In the genomic region with DNA sequence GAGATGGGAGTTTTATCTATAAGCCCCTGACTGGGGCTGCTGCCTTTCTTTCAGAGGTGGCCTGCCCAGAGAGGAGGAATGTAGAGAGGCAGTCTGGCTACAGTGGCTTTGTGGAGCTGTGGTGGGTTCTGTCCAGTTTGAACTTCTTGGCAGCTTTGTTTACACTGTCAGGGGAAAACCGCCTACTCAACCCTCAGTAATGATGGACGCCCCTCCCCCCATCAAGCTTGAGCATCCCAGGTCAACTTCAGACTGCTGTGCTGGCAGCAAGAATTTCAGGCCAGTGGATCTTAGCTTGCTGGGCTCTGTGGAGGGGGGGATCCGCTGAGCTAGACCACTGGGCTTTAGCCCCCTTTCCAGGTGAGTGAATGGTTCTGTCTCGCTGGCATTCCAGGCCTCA, we compare ENCODE assay signal across 7 cellular contexts. TPM values are rescaled to one million over a fixed set of nuclear protein-coding genes. Genes with fewer than 3 reads are reported as not detected.
DNase-seq lines count a peak whose midpoint lies in the region; ATAC-seq, FAIRE-seq and TF ChIP-seq lines count a peak whose summit lies in the region.
"Not testable (repeated sequence)": the region's sequence is repeated elsewhere in the genome, so short reads cannot be mapped to it uniquely, and the experiment has no call there.

No MANE protein-coding gene starts in this region.

- not testable (repeated sequence) for TF ChIP-seq EP300 in HepG2 (IDR thresholded peaks at IDR 0.05; ENCODE audit: low read depth in 2 of 2, low read length in 2 of 2); HepG2 (CRISPR knock-in tag; IDR thresholded peaks at IDR 0.05; ENCODE audit: borderline replicate concordance)

- not testable (repeated sequence) for TF ChIP-seq RAD21 in HepG2 (CRISPR knock-in tag; IDR thresholded peaks at IDR 0.05)

- not testable (repeated sequence) for H2BK120ac ChIP-seq in neuronal stem cell (ENCODE audit: low read depth, low read length)

- H3K4me3 ChIP-seq in NT2/D1 (ENCODE audit: insufficient read length, low read depth); fibroblast of mammary gland (ENCODE audit: control insufficient read depth, low read depth, low read length); HepG2 (replicated peaks in 1 of 3; ENCODE audit: insufficient read depth in 1 of 3, low read depth in 2 of 3, low read length in 3 of 3); neuronal stem cell (ENCODE audit: low read length in 2 of 2): not testable (repeated sequence)

- H3K4me2 ChIP-seq in HepG2 (ENCODE audit: low read depth, low read length); neuronal stem cell (ENCODE audit: insufficient read depth, low read length, poor library complexity, severe bottlenecking): not testable (repeated sequence)

- not testable (repeated sequence) for H2AK5ac ChIP-seq in neuronal stem cell (ENCODE audit: low read depth, low read length)

- CTCF ChIA-PET in WTC11 (lab: Charles Lee); HepG2 (lab: Yijun Ruan, JAX; ENCODE audit: low intra/inter-chr PET ratio, low total read pairs): not testable (repeated sequence)

- H3K4me3 Mint-ChIP-seq in WTC11, result not testable (repeated sequence)

- intact Hi-C loops in HepG2 (cut with micrococcal nuclease; ENCODE audit: unreplicated experiment), result loop anchor here (10.0 kb wide), 1 partner anchor 934 kb away; no protein-coding TSS in a partner anchor

- not testable (repeated sequence) for H2BK5ac ChIP-seq in neuronal stem cell (ENCODE audit: low read length)

- not testable (repeated sequence) for H3K79me1 ChIP-seq in neuronal stem cell (ENCODE audit: low read depth, low read length)

- not testable (repeated sequence) for H4K20me1 ChIP-seq in HepG2 (ENCODE audit: insufficient read depth, low read length)

- H3K27me3 ChIP-seq in NT2/D1 (ENCODE audit: insufficient read depth, insufficient read length); HepG2 (ENCODE audit: control insufficient read depth in 1 of 2, insufficient read depth in 2 of 2, low read length in 2 of 2); neuronal stem cell (ENCODE audit: control insufficient read depth in 3 of 3, insufficient read depth in 3 of 3, low read depth in 1 of 3, low read length in 3 of 3): not testable (repeated sequence)

- FAIRE-seq in HepG2 (lab: Jason Lieb, UNC), result not testable (repeated sequence)

- H3K36me3 ChIP-seq in NT2/D1 (ENCODE audit: insufficient read depth, insufficient read length, low read length); HepG2 (replicated peaks in 1 of 2; ENCODE audit: control insufficient read depth in 1 of 2, insufficient read depth in 2 of 2, low read length in 2 of 2); neuronal stem cell (replicated peaks in 1 of 2; ENCODE audit: control insufficient read depth in 2 of 2, insufficient read depth in 2 of 2, low read length in 2 of 2): not testable (repeated sequence)

- no CpG with 5 or more reads among the region's 4 CpGs for WGBS in HepG2 (ENCODE audit: low lambda C conversion rate)
- WGBS in neuronal stem cell (ENCODE audit: extremely low coverage in 2 of 2, insufficient read length in 2 of 2, insufficient replicate concordance in 1 of 2), 2 donors, result no CpG with 5 or more reads among the region's 4 CpGs

- H3K4ac ChIP-seq in neuronal stem cell (ENCODE audit: low read length), result not testable (repeated sequence)

- not testable (repeated sequence) for H3K23ac ChIP-seq in neuronal stem cell (ENCODE audit: low read depth, low read length, poor library complexity)

- peak overlapping the region; percentile 52 for H3K18ac ChIP-seq in neuronal stem cell (ENCODE audit: low read length)

- H3K79me2 ChIP-seq in HepG2 (ENCODE audit: insufficient read depth, low read length), result not testable (repeated sequence)

- peaks cover 10% of the 10 kb centered on the region for H3K4me1 Mint-ChIP-seq in WTC11

- BruUV-seq in HepG2 (replicated peaks; lab: Mats Ljungman, UMichigan), result not testable (repeated sequence)

- TF ChIP-seq CTCF in WTC11 (IDR thresholded peaks at IDR 0.05); fibroblast of mammary gland (conservative IDR thresholded peaks at IDR 0.05; ENCODE audit: control insufficient read depth, insufficient read depth, low read depth, low read length); HepG2 (CRISPR knock-in tag; IDR thresholded peaks at IDR 0.05): not testable (repeated sequence)

- H4K8ac ChIP-seq in neuronal stem cell (ENCODE audit: low read depth, low read length), result not testable (repeated sequence)

- not testable (repeated sequence) for H3K9me3 Mint-ChIP-seq in WTC11

- not testable (repeated sequence) for H2AFZ ChIP-seq in HepG2 (ENCODE audit: low read length)
- H2AFZ ChIP-seq in neuronal stem cell (ENCODE audit: low read length), result peak overlapping the region; percentile 77

- not testable (repeated sequence) for H3K27me3 Mint-ChIP-seq in WTC11 (ENCODE audit: low read depth)

- peak; percentile 41 for ATAC-seq in WTC11
- ATAC-seq in HepG2, result not testable (repeated sequence)

- not testable (repeated sequence) for H3K27ac ChIP-seq in HepG2 (ENCODE audit: extremely low read length, insufficient read depth, low read length); neuronal stem cell (replicated peaks; ENCODE audit: low read length)

- not testable (repeated sequence) for H3K9ac ChIP-seq in NT2/D1 (ENCODE audit: insufficient read length, low read depth); HepG2 (ENCODE audit: insufficient read depth, low read depth, low read length); neuronal stem cell (ENCODE audit: low read depth, low read length, poor library complexity)

- H3K27ac Mint-ChIP-seq in WTC11, result not testable (repeated sequence)

- DNase-seq in Caki2 (ENCODE audit: low read depth) (peak; percentile 9), ELF-1 (ENCODE audit: low read depth, low spot score) (peak; percentile 84), NT2/D1 (ENCODE audit: low read depth, low spot score) (peak; percentile 23), WTC11 (ENCODE audit: low spot score) (peak; percentile 32), fibroblast of mammary gland (ENCODE audit: low read depth) (peak; percentile 3)
- DNase-seq in HepG2 (ENCODE audit: low spot score); neuronal stem cell (ENCODE audit: low spot score): not testable (repeated sequence)

- not testable (repeated sequence) for H3K4me1 ChIP-seq in NT2/D1 (ENCODE audit: insufficient read depth, insufficient read length); HepG2 (ENCODE audit: insufficient read depth, low read length); neuronal stem cell (ENCODE audit: control insufficient read depth in 2 of 2, insufficient read depth in 1 of 2, low read depth in 1 of 2, low read length in 2 of 2)

- POLR2A ChIA-PET in WTC11 (lab: Charles Lee); HepG2 (lab: Yijun Ruan, JAX): not testable (repeated sequence)

- H3K14ac ChIP-seq in neuronal stem cell (ENCODE audit: low read length), result not testable (repeated sequence)

- H4K91ac ChIP-seq in neuronal stem cell (ENCODE audit: low read depth, low read length, poor library complexity), result not testable (repeated sequence)

- H2BK12ac ChIP-seq in neuronal stem cell (ENCODE audit: low read length), result not testable (repeated sequence)

- TF ChIP-seq POLR2A in HepG2 (IDR thresholded peaks at IDR 0.05; ENCODE audit: insufficient read depth in 1 of 2, low read depth in 2 of 2, low read length in 2 of 2), result not testable (repeated sequence)

- in situ Hi-C loops in Caki2 (cut with HindIII; ENCODE audit: low pct_unique_long_range_greater_than_20kb, low sequenced_read_pairs); HepG2 (cut with HindIII; ENCODE audit: extremely low pct_ligation_motif_present, low pct_unique_long_range_greater_than_20kb): not testable (repeated sequence)

- not testable (repeated sequence) for H3K36me3 Mint-ChIP-seq in WTC11

- H3K9me3 ChIP-seq in NT2/D1 (ENCODE audit: insufficient read depth, low read length); HepG2 (ENCODE audit: low read length); neuronal stem cell (replicated peaks in 1 of 2; ENCODE audit: control insufficient read depth in 2 of 2, insufficient read depth in 1 of 2, low read depth in 1 of 2, low read length in 2 of 2): not testable (repeated sequence)

- H2BK15ac ChIP-seq in neuronal stem cell (ENCODE audit: low read length), result not testable (repeated sequence)

RNA-seq across cellular contexts. Expression of a gene that starts 51.6 kb away (rescaled TPM):
- 11.9 TPM in 2 replicates for total RNA-seq in Caki2 (2014; rRNA removed; shearing (Covaris generic); ENCODE audit: low replicate concordance)
- total RNA-seq in WTC11 (2021), result 13.6 to 19.6 TPM (median 14.7 TPM) in 3 replicates
- total RNA-seq in HepG2 (2016; rRNA removed; fragmentation: Illumina TruSeq; extraction: Trizol), result 15.6 and 21.2 TPM in 2 replicates
- 5.0 and 7.1 TPM in 2 replicates for total RNA-seq in HepG2 (2016; cell fraction: cytosol; rRNA removed; fragmentation: Illumina TruSeq; extraction: Trizol; ENCODE audit: low read depth)
- 18.0 and 20.6 TPM in 2 replicates for total RNA-seq in HepG2 (2016; cell fraction: insoluble cytoplasmic fraction; rRNA removed; fragmentation: Illumina TruSeq; extraction: Trizol)
- 7.0 and 9.7 TPM in 2 replicates for total RNA-seq in HepG2 (2016; cell fraction: membrane; rRNA removed; fragmentation: Illumina TruSeq; extraction: Trizol)
- total RNA-seq in HepG2 (2016; cell fraction: nucleus; rRNA removed; fragmentation: Illumina TruSeq; extraction: Trizol), result 25.7 and 29.0 TPM in 2 replicates
- 11.8 and 12.2 TPM in 2 replicates for polyA plus RNA-seq in HepG2 (2011; rRNA removed)
- polyA plus RNA-seq in HepG2 (2011; cell fraction: cytosol; rRNA removed), result 4.0 and 5.9 TPM in 2 replicates
- polyA plus RNA-seq in HepG2 (2011; cell fraction: nucleus; rRNA removed), result 11.5 and 14.3 TPM in 2 replicates
- polyA plus RNA-seq in HepG2 (2012), result 11.8 and 15.7 TPM in 2 replicates
- 2.6 and 2.8 TPM in 2 replicates for polyA plus RNA-seq in HepG2 (2016; cell fraction: cytosol; fragmentation: Illumina TruSeq; extraction: Trizol; ENCODE audit: low read depth)
- polyA plus RNA-seq in HepG2 (2016; cell fraction: insoluble cytoplasmic fraction; fragmentation: Illumina TruSeq; extraction: Trizol; ENCODE audit: low read depth), result 20.7 and 21.6 TPM in 2 replicates
- 4.4 and 5.0 TPM in 2 replicates for polyA plus RNA-seq in HepG2 (2016; cell fraction: membrane; fragmentation: Illumina TruSeq; extraction: Trizol; ENCODE audit: low read depth)
- polyA plus RNA-seq in HepG2 (2016; cell fraction: nucleus; fragmentation: Illumina TruSeq; extraction: Trizol; ENCODE audit: insufficient read depth, low read depth), result 29.8 and 30.6 TPM in 2 replicates
- 5.8 and 11.7 TPM in 2 replicates for polyA minus RNA-seq in HepG2 (2011; rRNA and poly(A)+ RNA removed; ENCODE audit: low replicate concordance)
- polyA minus RNA-seq in HepG2 (2011; cell fraction: cytosol; rRNA and poly(A)+ RNA removed), result 2.6 and 4.5 TPM in 2 replicates
- polyA minus RNA-seq in HepG2 (2011; cell fraction: nucleus; rRNA and poly(A)+ RNA removed), result 34.9 and 67.8 TPM in 2 replicates
- polyA plus RNA-seq in neuronal stem cell (2013, experiment 1 of 2), result 12.1 TPM
- polyA plus RNA-seq in neuronal stem cell (2013, experiment 2 of 2), result 13.1 TPM
